In the genomic region with DNA sequence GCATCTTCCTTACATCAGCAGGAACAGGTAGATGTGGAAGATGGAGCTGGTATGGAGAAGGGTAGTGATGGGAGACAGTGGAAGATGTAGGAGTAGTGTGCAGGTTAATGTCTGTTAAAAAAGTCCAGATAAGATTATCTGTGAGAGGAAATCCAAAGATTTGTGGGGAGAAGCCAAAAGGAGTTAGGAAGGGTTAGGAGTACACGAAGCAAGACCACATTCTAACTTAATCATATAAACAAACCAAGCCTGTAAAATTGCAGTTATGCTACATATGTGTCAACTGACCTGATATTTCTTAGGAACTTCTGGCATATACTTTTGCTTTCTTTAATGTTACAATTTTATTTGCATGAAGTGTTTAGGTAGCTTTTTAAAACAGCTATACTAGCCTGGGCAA, we compare ENCODE assay signal across 21 cellular contexts.
DNase-seq lines count a peak whose midpoint lies in the region; ATAC-seq and TF ChIP-seq lines count a peak whose summit lies in the region.
"Had no signal": no experiment of that assay in that cellular context is flagged by ENCODE, and none has a peak within 500 bp of the region (broad histone marks: within the 10 kb centered on the region; RNA-seq: fewer than 3 reads in every experiment).

No MANE protein-coding gene starts in this region.

- no peak overlapping the region for H3K4me2 ChIP-seq in mammary epithelial cell (ENCODE audit: insufficient read depth, low read depth, low read length)

- POLR2A ChIA-PET in MCF 10A (lab: Yijun Ruan, JAX) = interaction anchor here (0.6 kb wide), 1 partner anchor 10 kb away, joined by 3 read pairs; no protein-coding TSS in a partner anchor

- intact Hi-C loops in MCF 10A (cut with micrococcal nuclease) = loop anchor here (5.0 kb wide), 1 partner anchor 87 kb away; no protein-coding TSS in a partner anchor
- intact Hi-C loops in mammary epithelial cell (cut with micrococcal nuclease) = no loop called here
- intact Hi-C loops in uterus (cut with DNase I; ENCODE audit: low total_unique reads) = no loop called here

- dilution Hi-C loops in mammary epithelial cell (cut with HindIII; ENCODE audit: low sequenced_read_pairs) = no loop called here

- peak overlapping the region; percentile 55 for H3K27ac Mint-ChIP-seq in MCF 10A (ENCODE audit: low read depth, unreplicated experiment)
- H3K27ac Mint-ChIP-seq: activated naive CD8-positive, alpha-beta T cell; CD4-positive, CD25-positive, alpha-beta regulatory T cell; IgD-negative memory B cell; stimulated activated effector memory CD8-positive, alpha-beta T cell treated with anti-CD3 and anti-CD28 coated beads, Interleukin-12 subunit alpha, Interleukin-12 subunit beta, amount 100 ng/mL, for 72 hours had no signal

- no peak overlapping the region for H3K4me3 ChIP-seq in mammary epithelial cell (replicated peaks in 1 of 3; ENCODE audit: insufficient read depth in 1 of 3, low read depth in 2 of 3, low read length in 3 of 3)
- no peak overlapping the region for H3K4me3 ChIP-seq in rectal smooth muscle tissue (ENCODE audit: low read length)
- no peak overlapping the region for H3K4me3 ChIP-seq in uterus
- H3K4me3 ChIP-seq: lung, upper lobe of left lung had no signal

- H3K4me3 Mint-ChIP-seq in MCF 10A (ENCODE audit: unreplicated experiment) = no peak overlapping the region
- H3K4me3 Mint-ChIP-seq: activated naive CD8-positive, alpha-beta T cell; CD4-positive, CD25-positive, alpha-beta regulatory T cell; IgD-negative memory B cell; stimulated activated effector memory CD8-positive, alpha-beta T cell treated with anti-CD3 and anti-CD28 coated beads, Interleukin-12 subunit alpha, Interleukin-12 subunit beta, amount 100 ng/mL, for 72 hours had no signal

- H3K36me3 ChIP-seq in mammary epithelial cell (ENCODE audit: insufficient read depth, low read length) (peaks cover 7% of the 10 kb centered on the region), rectal smooth muscle tissue (ENCODE audit: control insufficient read depth, insufficient read depth, low read length) (no peaks in the 10 kb centered on the region), uterus (no peaks in the 10 kb centered on the region)
- H3K36me3 ChIP-seq: upper lobe of left lung had no signal

- BruUV-seq in MCF 10A (replicated peaks; lab: Mats Ljungman, UMichigan) (no TSS peak), mammary epithelial cell (replicated peaks; lab: Mats Ljungman, UMichigan) (no TSS peak)

- no peaks in the 10 kb centered on the region for H3K9me3 Mint-ChIP-seq in MCF 10A (ENCODE audit: unreplicated experiment)
- H3K9me3 Mint-ChIP-seq: CD4-positive, CD25-positive, alpha-beta regulatory T cell; IgD-negative memory B cell; stimulated activated effector memory CD8-positive, alpha-beta T cell treated with anti-CD3 and anti-CD28 coated beads, Interleukin-12 subunit alpha, Interleukin-12 subunit beta, amount 100 ng/mL, for 72 hours had no signal

- H3K36me3 Mint-ChIP-seq in MCF 10A (ENCODE audit: insufficient read depth, unreplicated experiment) = peaks cover 14% of the 10 kb centered on the region
- H3K36me3 Mint-ChIP-seq: activated naive CD8-positive, alpha-beta T cell; CD4-positive, CD25-positive, alpha-beta regulatory T cell; IgD-negative memory B cell; stimulated activated effector memory CD8-positive, alpha-beta T cell treated with anti-CD3 and anti-CD28 coated beads, Interleukin-12 subunit alpha, Interleukin-12 subunit beta, amount 100 ng/mL, for 72 hours had no signal

- H3K9me3 ChIP-seq in mammary epithelial cell (replicated peaks; ENCODE audit: insufficient read depth, low read length) (no peaks in the 10 kb centered on the region), uterus (no peaks in the 10 kb centered on the region)
- H3K9me3 ChIP-seq: upper lobe of left lung had no signal

- no peaks in the 10 kb centered on the region for H3K27me3 Mint-ChIP-seq in MCF 10A (ENCODE audit: insufficient read depth, unreplicated experiment)
- H3K27me3 Mint-ChIP-seq: activated naive CD8-positive, alpha-beta T cell; CD4-positive, CD25-positive, alpha-beta regulatory T cell had no signal

- H3K27ac ChIP-seq in mammary epithelial cell (ENCODE audit: insufficient read depth, low read depth, low read length) (no peak overlapping the region), rectal smooth muscle tissue (ENCODE audit: low read depth, low read length) (peak overlapping the region; percentile 66), uterus (peak overlapping the region; percentile 87 to 98)
- H3K27ac ChIP-seq: 22Rv1, upper lobe of left lung had no signal

- peaks cover 93% of the 10 kb centered on the region for H3K79me2 ChIP-seq in mammary epithelial cell (ENCODE audit: insufficient read depth, low read length)

- no peak for ATAC-seq in GM21390 (IDR thresholded peaks at IDR 0.05; ENCODE audit: unreplicated experiment)
- ATAC-seq in GM18502 (IDR thresholded peaks at IDR 0.05; ENCODE audit: poor library complexity, unreplicated experiment) = no peak
- ATAC-seq: stimulated activated effector memory CD8-positive, alpha-beta T cell treated with anti-CD3 and anti-CD28 coated beads, Interleukin-12 subunit alpha, Interleukin-12 subunit beta, amount 100 ng/mL, for 72 hours had no signal

- H3K27me3 ChIP-seq in mammary epithelial cell (ENCODE audit: insufficient read depth, low read length) (no peaks in the 10 kb centered on the region), rectal smooth muscle tissue (ENCODE audit: control insufficient read depth, insufficient read depth, low read length) (no peaks in the 10 kb centered on the region), uterus (no peaks in the 10 kb centered on the region)
- H3K27me3 ChIP-seq: upper lobe of left lung had no signal

- CTCF ChIA-PET in MCF 10A (lab: Yijun Ruan, JAX) = interaction anchor here (2.2 kb wide), 1 partner anchor 13 kb away, joined by 6 read pairs; no protein-coding TSS in a partner anchor
- CTCF ChIA-PET in mammary epithelial cell (lab: Charles Lee; ENCODE audit: low non-redundant PET) = no interaction called here

- no peak overlapping the region for H3K9ac ChIP-seq in mammary epithelial cell (ENCODE audit: insufficient read depth, low read length)
- H3K9ac ChIP-seq in rectal smooth muscle tissue (ENCODE audit: low read length) = no peak overlapping the region

- H3K4me1 ChIP-seq in mammary epithelial cell (ENCODE audit: insufficient read depth, low read length) (peaks cover 42% of the 10 kb centered on the region), rectal smooth muscle tissue (ENCODE audit: control insufficient read depth, insufficient read depth, low read length) (peaks cover 40% of the 10 kb centered on the region), uterus (peaks cover 17 to 25% of the 10 kb centered on the region in 2 donors)

- 94% methylated on average over 1 of the region's 1 CpG for WGBS in mammary epithelial cell (ENCODE audit: low coverage, missing lambda C conversion rate)

- no peaks in the 10 kb centered on the region for H4K20me1 ChIP-seq in mammary epithelial cell (ENCODE audit: insufficient read depth, low read length)

- DNase-seq in MCF 10A (ENCODE audit: unreplicated experiment) (no peak), mammary epithelial cell (no peak), fibroblast of peridontal ligament (ENCODE audit: extremely low read depth) (peak; percentile 53), uterus (no peak), GM20000 (ENCODE audit: low spot score) (no peak)
- DNase-seq: activated CD4-positive, alpha-beta T cell treated with anti-CD3 and anti-CD28 coated beads, Interleukin-2, amount 50 U/mL, for 48 hours; activated CD8-positive, alpha-beta memory T cell treated with anti-CD3 and anti-CD28 coated beads, Interleukin-2, amount 50 U/mL, for 4 hours; CD4-positive, CD25-positive, alpha-beta regulatory T cell; NCI-H1105 treated with DMSO at 0.1 percent for 48 hours; NCI-H2029 treated with DMSO at 0.1 percent for 48 hours; NCI-H2227 treated with DMSO at 0.1 percent for 48 hours; small intestine; upper lobe of left lung had no signal

- no peak for TF ChIP-seq POLR2A in uterus (IDR thresholded peaks at IDR 0.05)

- TF ChIP-seq CTCF in MCF 10A (IDR thresholded peaks at IDR 0.05; ENCODE audit: unreplicated experiment) (no peak), mammary epithelial cell (conservative IDR thresholded peaks at IDR 0.05 in 1 of 2, IDR thresholded peaks at IDR 0.05 in 1 of 2; ENCODE audit: extremely low read depth in 1 of 2, insufficient read depth in 1 of 2, low read depth in 1 of 2, low read length in 2 of 2) (no peak), uterus (IDR thresholded peaks at IDR 0.05) (no peak), GM20000 (IDR thresholded peaks at IDR 0.05; ENCODE audit: extremely low read depth, missing control alignments) (no peak)

- H3K4me1 Mint-ChIP-seq in MCF 10A (ENCODE audit: insufficient read depth, unreplicated experiment) = peaks cover 45% of the 10 kb centered on the region
- H3K4me1 Mint-ChIP-seq: stimulated activated effector memory CD8-positive, alpha-beta T cell treated with anti-CD3 and anti-CD28 coated beads, Interleukin-12 subunit alpha, Interleukin-12 subunit beta, amount 100 ng/mL, for 72 hours had no signal

- H2AFZ ChIP-seq in mammary epithelial cell (ENCODE audit: low read depth, low read length) = no peak overlapping the region

- in situ Hi-C loops in mammary epithelial cell (cut with MboI; ENCODE audit: low sequenced_read_pairs in 2 of 2) = loop anchor here in 1 of 2 donors (10.0 kb wide), 1 partner anchor 45 kb away; no protein-coding TSS in a partner anchor
